8 cellular contexts compared by ENCODE assay signal in genomic region chr15:63188247-63188936, GRCh38. TPM values are rescaled to one million over a fixed set of nuclear protein-coding genes. Genes with fewer than 3 reads are reported as not detected.
DNase-seq lines count a peak whose midpoint lies in the region; ATAC-seq, FAIRE-seq and TF ChIP-seq lines count a peak whose summit lies in the region.

No MANE protein-coding gene starts in this region.

- ATAC-seq in GM19035 (IDR thresholded peaks at IDR 0.05; ENCODE audit: unreplicated experiment) (peak; percentile 10), RWPE2 (ENCODE audit: low read depth) (no peak), gastrocnemius medialis (peak in 1 of 2 donors; percentile 1), GM18519 (IDR thresholded peaks at IDR 0.05; ENCODE audit: low FRiP score, unreplicated experiment) (no peak)

- H3K36me3 ChIP-seq in RWPE2 (ENCODE audit: low read depth), result no peaks in the 10 kb centered on the region
- H3K36me3 ChIP-seq in esophagus muscularis mucosa, result no peaks in the 10 kb centered on the region
- no peaks in the 10 kb centered on the region for H3K36me3 ChIP-seq in gastrocnemius medialis

- H3K4me1 ChIP-seq in RWPE2 (ENCODE audit: insufficient read depth, poor library complexity, severe bottlenecking), result peaks cover 29% of the 10 kb centered on the region
- peaks cover 3 to 39% (median 37%) of the 10 kb centered on the region in 4 donors for H3K4me1 ChIP-seq in esophagus muscularis mucosa
- H3K4me1 ChIP-seq in gastrocnemius medialis, result peaks cover 7 to 22% of the 10 kb centered on the region in 2 donors

- TF ChIP-seq POLR2A in esophagus muscularis mucosa (IDR thresholded peaks at IDR 0.05; ENCODE audit: low read depth) (no peak), gastrocnemius medialis (IDR thresholded peaks at IDR 0.05) (no peak)

- peak overlapping the region; percentile 39 for H3K4me3 ChIP-seq in RWPE2 (ENCODE audit: severe bottlenecking)
- peak overlapping the region; percentile 69 to 89 (median 81) for H3K4me3 ChIP-seq in esophagus muscularis mucosa
- peak overlapping the region; percentile 74 to 99 (median 83) for H3K4me3 ChIP-seq in gastrocnemius medialis

- no peak for DNase-seq in RWPE2 (ENCODE audit: low spot score)
- no peak for DNase-seq in esophagus muscularis mucosa (ENCODE audit: extremely low spot score)
- DNase-seq in gastrocnemius medialis, result no peak
- no peak for DNase-seq in effector CD4-positive, alpha-beta T cell
- DNase-seq in KG1 (lab: John Stamatoyannopoulos, UW), result no peak
- no peak for DNase-seq in RCC 7860 (ENCODE audit: low spot score)

- intact Hi-C loops in esophagus muscularis mucosa (cut with DNase I) (no loop called here), gastrocnemius medialis (cut with DNase I; ENCODE audit: low total_unique reads) (loop anchor here (2.0 to 5.0 kb wide), 3 partner anchors 16 to 140 kb away; partner anchors contain the start of gene APH1B)

- H3K27ac ChIP-seq in RWPE2 (ENCODE audit: poor library complexity, severe bottlenecking), result peak overlapping the region; percentile 8
- peak overlapping the region; percentile 85 to 92 (median 88) for H3K27ac ChIP-seq in esophagus muscularis mucosa (replicated peaks in 1 of 4)
- H3K27ac ChIP-seq in gastrocnemius medialis, result peak overlapping the region; percentile 76 to 95 (median 84)

- H3K27me3 ChIP-seq in RWPE2 (ENCODE audit: insufficient read depth, poor library complexity, severe bottlenecking) (no peaks in the 10 kb centered on the region), esophagus muscularis mucosa (no peaks in the 10 kb centered on the region), gastrocnemius medialis (no peaks in the 10 kb centered on the region)

- TF ChIP-seq CTCF in RWPE2 (IDR thresholded peaks at IDR 0.05; ENCODE audit: poor library complexity, severe bottlenecking) (no peak), esophagus muscularis mucosa (IDR thresholded peaks at IDR 0.05) (no peak), gastrocnemius medialis (IDR thresholded peaks at IDR 0.05 in 4 of 5, conservative IDR thresholded peaks at IDR 0.05 in 1 of 5) (no peak)

- FAIRE-seq in RCC 7860 (lab: Jason Lieb, UNC), result no peak

- H3K9me3 ChIP-seq in RWPE2 (ENCODE audit: severe bottlenecking) (no peaks in the 10 kb centered on the region), esophagus muscularis mucosa (no peaks in the 10 kb centered on the region), gastrocnemius medialis (no peaks in the 10 kb centered on the region)

- in situ Hi-C loops in gastrocnemius medialis (cut with MboI; ENCODE audit: low sequenced_read_pairs in 4 of 4), result no loop called here

- no peak for TF ChIP-seq EP300 in esophagus muscularis mucosa (IDR thresholded peaks at IDR 0.05)

- WGBS in esophagus muscularis mucosa, result 42% methylated on average over 10 of the region's 10 CpGs

RNA-seq across cellular contexts. Expression of gene RAB8B, which starts 1.0 kb away (rescaled TPM):
- total RNA-seq in esophagus muscularis mucosa, result 10 to 100 TPM; 18.7 to 41.0 (median 35.5) TPM
- 10 to 100 TPM in 2 of 4 donors, 1 to 10 TPM in 2; 7.2 to 33.4 (median 14.3) TPM for total RNA-seq in gastrocnemius medialis

RNA-seq across cellular contexts. Expression of gene RPS27L, which starts 31.1 kb away (rescaled TPM):
- 100 to 1,000 TPM; 120 to 220 (median 172) TPM for total RNA-seq in esophagus muscularis mucosa
- total RNA-seq in gastrocnemius medialis, result 100 to 1,000 TPM in 1 of 4 donors, 10 to 100 TPM in 3; 53.0 to 145 (median 78.0) TPM

Comparison
In these comparisons a context has a peak if more than half of its experiments do, and no peak if none do; other contexts are left out.
1. H3K27ac ChIP-seq: peak in every context shown above with its lines; median percentile 88 in esophagus muscularis mucosa; 84 in gastrocnemius medialis; 8 in RWPE2.